Comparison of ENCODE assay signal across 13 cellular contexts in genomic region chr11:3126207-3126865, GRCh38. TPM values are rescaled to one million over a fixed set of nuclear protein-coding genes. Genes with fewer than 3 reads are reported as not detected.
DNase-seq lines count a peak whose midpoint lies in the region; ATAC-seq and TF ChIP-seq lines count a peak whose summit lies in the region.
"Had no signal": no experiment of that assay in that cellular context is flagged by ENCODE, and none has a peak within 500 bp of the region (broad histone marks: within the 10 kb centered on the region; RNA-seq: fewer than 3 reads in every experiment).

No MANE protein-coding gene starts in this region.

- TF ChIP-seq POLR2A in transverse colon (IDR thresholded peaks at IDR 0.05): peak; percentile 70

- H3K4me3 Mint-ChIP-seq in effector memory CD8-positive, alpha-beta T cell: peak overlapping the region in 1 of 2 donors; percentile 33
- H3K4me3 Mint-ChIP-seq: activated CD4-positive, alpha-beta memory T cell treated with anti-CD3 and anti-CD28 coated beads, Interleukin-2, amount 10 ng/mL, durations not matched to agents 7 days and 5 days; activated naive CD8-positive, alpha-beta T cell; dendritic cell treated with granulocyte-macrophage colony-stimulating factor and Interleukin-4, amounts not matched to agents 40 ng/mL and 50 ng/mL, for 4 days had no signal

- DNase-seq in PC-3 (peak; percentile 90), lung microvascular endothelial cell (ENCODE audit: low read depth in 2 of 2) (peak; percentile 49 to 76), transverse colon (peak; percentile 93), pons (ENCODE audit: low spot score) (no peak), anterior cingulate cortex (lab: John Stamatoyannopoulos, UW) (no peak)
- no peak for DNase-seq in effector memory CD8-positive, alpha-beta T cell
- no peak for DNase-seq in stimulated activated CD4-positive, alpha-beta T cell treated with anti-CD3 and anti-CD28 coated beads, Interleukin-4, amount 100 ng/mL, for 4 hours
- DNase-seq: activated CD4-positive, alpha-beta memory T cell treated with anti-CD3 and anti-CD28 coated beads, Interleukin-2, amount 10 ng/mL, durations not matched to agents 7 days and 5 days; DMS 273 treated with DMSO at 0.1 percent for 48 hours; mesendoderm; NCI-H526 treated with DMSO at 0.1 percent for 48 hours had no signal

- POLR2A ChIA-PET in PC-3 (lab: Charles Lee; ENCODE audit: unreplicated experiment): interaction anchor here (0.6 kb wide), 1 partner anchor 140 kb away, joined by 6 read pairs; no protein-coding TSS in a partner anchor

- CTCF ChIA-PET in PC-3 (lab: Charles Lee): no interaction called here

- peaks cover 3% of the 10 kb centered on the region; the same call in 1 of the 2 replicates for H3K36me3 ChIP-seq in PC-3 (ENCODE audit: low read depth, low read length)
- H3K36me3 ChIP-seq in transverse colon: no peaks in the 10 kb centered on the region

- WGBS in transverse colon (ENCODE audit: low coverage in 1 of 2), 2 donors: 44 to 54% methylated on average over 5 to 21 of the region's 21 CpGs

- no peaks in the 10 kb centered on the region for H3F3A ChIP-seq in PC-3 (ENCODE audit: low read length, unreplicated experiment)

- H3K79me2 ChIP-seq in PC-3 (ENCODE audit: low read length): peaks cover 36% of the 10 kb centered on the region

- no peak for TF ChIP-seq CTCF in PC-3 (conservative IDR thresholded peaks at IDR 0.05; ENCODE audit: low read depth, low read length)
- TF ChIP-seq CTCF in transverse colon (IDR thresholded peaks at IDR 0.05): no peak

- H3K9me3 ChIP-seq in PC-3 (ENCODE audit: low read length): no peaks in the 10 kb centered on the region
- H3K9me3 ChIP-seq in transverse colon: no peaks in the 10 kb centered on the region

- H3K4me1 ChIP-seq in PC-3 (ENCODE audit: insufficient read depth, low read length) (peaks cover 31% of the 10 kb centered on the region), transverse colon (peaks cover 19 to 47% (median 32%) of the 10 kb centered on the region in 4 donors)

- H3K36me3 Mint-ChIP-seq in effector memory CD8-positive, alpha-beta T cell (ENCODE audit: insufficient read depth): peaks cover 27% of the 10 kb centered on the region

- peak overlapping the region; percentile 95 for H3K9ac ChIP-seq in PC-3 (ENCODE audit: low read length)

- peak overlapping the region; percentile 73 for H3K4me3 ChIP-seq in PC-3 (ENCODE audit: low read length)
- no peak overlapping the region for H3K4me3 ChIP-seq in transverse colon

- no peaks in the 10 kb centered on the region for H4K20me1 ChIP-seq in PC-3 (ENCODE audit: low read length)

- TSS peak; percentile 71 for BruUV-seq in PC-3 (replicated peaks; lab: Mats Ljungman, UMichigan)

- H3K9me3 Mint-ChIP-seq in effector memory CD8-positive, alpha-beta T cell: no peaks in the 10 kb centered on the region
- H3K9me3 Mint-ChIP-seq: activated CD4-positive, alpha-beta memory T cell treated with anti-CD3 and anti-CD28 coated beads, Interleukin-2, amount 10 ng/mL, durations not matched to agents 7 days and 5 days; dendritic cell treated with granulocyte-macrophage colony-stimulating factor and Interleukin-4, amounts not matched to agents 40 ng/mL and 50 ng/mL, for 4 days had no signal

- no peaks in the 10 kb centered on the region for H3K27me3 ChIP-seq in PC-3 (ENCODE audit: low read length)
- no peaks in the 10 kb centered on the region for H3K27me3 ChIP-seq in transverse colon

- TF ChIP-seq EP300 in transverse colon (IDR thresholded peaks at IDR 0.05; ENCODE audit: low read depth): no peak

- intact Hi-C loops in PC-3 (cut with micrococcal nuclease) (no loop called here), transverse colon (cut with DNase I; ENCODE audit: low total_unique reads) (no loop called here)

- H3K27me3 Mint-ChIP-seq in effector memory CD8-positive, alpha-beta T cell: no peaks in the 10 kb centered on the region
- H3K27me3 Mint-ChIP-seq: activated CD4-positive, alpha-beta memory T cell treated with anti-CD3 and anti-CD28 coated beads, Interleukin-2, amount 10 ng/mL, durations not matched to agents 7 days and 5 days; activated naive CD8-positive, alpha-beta T cell had no signal

- no peaks in the 10 kb centered on the region for H3K9me2 ChIP-seq in PC-3 (replicated peaks; ENCODE audit: low read length)

- H3K27ac Mint-ChIP-seq in effector memory CD8-positive, alpha-beta T cell: peak overlapping the region; percentile 69 to 70
- H3K27ac Mint-ChIP-seq: activated CD4-positive, alpha-beta memory T cell treated with anti-CD3 and anti-CD28 coated beads, Interleukin-2, amount 10 ng/mL, durations not matched to agents 7 days and 5 days; activated naive CD8-positive, alpha-beta T cell; dendritic cell treated with granulocyte-macrophage colony-stimulating factor and Interleukin-4, amounts not matched to agents 40 ng/mL and 50 ng/mL, for 4 days had no signal

- no peak overlapping the region; the same call in 1 of the 2 replicates for H2AFZ ChIP-seq in PC-3 (ENCODE audit: low read length)

- H3K27ac ChIP-seq in PC-3 (ENCODE audit: low read length) (peak overlapping the region; percentile 94), transverse colon (peak overlapping the region; percentile 68 to 83 (median 79))

- in situ Hi-C loops in transverse colon (cut with MboI; ENCODE audit: low pct_ligation_motif_present in 1 of 4, low pct_unique_long_range_greater_than_20kb in 1 of 4, low sequenced_read_pairs in 3 of 4): no loop called here

- peaks cover 3 to 9% of the 10 kb centered on the region in 2 donors for H3K4me1 Mint-ChIP-seq in effector memory CD8-positive, alpha-beta T cell (ENCODE audit: low read depth in 2 of 2)
- H3K4me1 Mint-ChIP-seq: activated CD4-positive, alpha-beta memory T cell treated with anti-CD3 and anti-CD28 coated beads, Interleukin-2, amount 10 ng/mL, durations not matched to agents 7 days and 5 days had no signal

- ATAC-seq in PC-3: peak; percentile 81
- ATAC-seq in effector memory CD8-positive, alpha-beta T cell (replicated peaks): peak; percentile 19

- peak overlapping the region; percentile 85 for H3K4me2 ChIP-seq in PC-3 (ENCODE audit: low read length)

RNA-seq across cellular contexts. Expression of gene OSBPL5, which starts 38.8 kb away (rescaled TPM):
- total RNA-seq in PC-3 (2014; rRNA removed) (51.4 and 51.5 TPM in 2 replicates), lung microvascular endothelial cell (32.0 and 62.9 TPM in 2 replicates), transverse colon (100 to 1,000 TPM in 2 of 4 donors, 10 to 100 TPM in 2; 37.3 to 211 (median 105) TPM)

Comparison
In these comparisons a context has a peak if more than half of its experiments do, and no peak if none do; other contexts are left out.
1. DNase-seq: peak in PC-3 (single experiment), lung microvascular endothelial cell (2 of 2) and transverse colon (single experiment); none in effector memory CD8-positive, alpha-beta T cell (0 of 3), pons (single experiment), anterior cingulate cortex (0 of 58) and stimulated activated CD4-positive, alpha-beta T cell treated with anti-CD3 and anti-CD28 coated beads, Interleukin-4, amount 100 ng/mL, for 4 hours (0 of 2).